In the genomic region with DNA sequence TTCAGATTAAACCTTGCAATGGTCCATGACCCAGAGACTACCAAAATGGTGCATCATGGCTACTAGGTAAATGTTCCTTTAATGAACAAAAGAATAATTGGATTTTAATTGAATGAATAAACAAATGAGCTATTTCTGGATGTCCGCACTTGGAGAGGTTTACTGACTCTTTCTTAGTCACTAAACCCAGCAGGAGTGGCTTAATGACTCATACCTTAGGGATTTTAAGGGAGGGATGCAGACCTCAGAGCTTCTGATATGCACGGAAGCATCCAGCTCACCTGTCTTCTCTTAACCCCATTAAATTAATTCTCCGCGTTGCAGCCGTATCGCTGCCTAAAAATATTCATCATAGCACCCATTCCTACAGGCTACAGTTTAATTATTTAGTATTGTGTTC, we compare ENCODE assay signal across 14 cellular contexts.
A peak's percentile ranks its signal among the peaks of the same experiment; 100 is the strongest.
DNase-seq lines count a peak whose midpoint lies in the region; ATAC-seq and TF ChIP-seq lines count a peak whose summit lies in the region.
"Had no signal": no experiment of that assay in that cellular context is flagged by ENCODE, and none has a peak within 500 bp of the region (broad histone marks: within the 10 kb centered on the region; RNA-seq: fewer than 3 reads in every experiment).

No MANE protein-coding gene starts in this region.

- no peak for ATAC-seq in activated T-cell treated with anti-CD3 and anti-CD28 coated beads, Interleukin-2, amount 50 U/mL, for 4 hours
- ATAC-seq: upper lobe of right lung had no signal

- POLR2A ChIA-PET in Caco-2 (lab: Charles Lee) = interaction anchor here (0.7 kb wide), 1 partner anchor 643 kb away, joined by 3 read pairs; no protein-coding TSS in a partner anchor

- no peak for TF ChIP-seq CTCF in astrocyte of the spinal cord (IDR thresholded peaks at IDR 0.05; ENCODE audit: low read depth, low read length)
- TF ChIP-seq CTCF in adrenal gland (IDR thresholded peaks at IDR 0.05) = no peak
- no peak for TF ChIP-seq CTCF in Caco-2 (IDR thresholded peaks at IDR 0.05; ENCODE audit: insufficient read depth in 1 of 2, low read depth in 1 of 2, low read length in 1 of 2, severe bottlenecking in 1 of 2, unreplicated experiment in 1 of 2)

- H3K9me3 Mint-ChIP-seq in activated T-cell treated with anti-CD3 and anti-CD28 coated beads, Interleukin-2, amount 50 U/mL, for 4 hours = peaks cover 4% of the 10 kb centered on the region
- H3K9me3 Mint-ChIP-seq in Caco-2 (ENCODE audit: unreplicated experiment) = no peaks in the 10 kb centered on the region

- no peak overlapping the region for H3K27ac Mint-ChIP-seq in Caco-2 (ENCODE audit: unreplicated experiment)

- TF ChIP-seq POLR2A in adrenal gland (IDR thresholded peaks at IDR 0.05) = no peak

- CTCF ChIA-PET in Caco-2 (lab: Charles Lee) = no interaction called here

- no TSS peak for BruUV-seq in Caco-2 (replicated peaks; lab: Mats Ljungman, UMichigan)

- 82 to 91% (median 88%) methylated on average over 6 of the region's 6 CpGs for WGBS in adrenal gland, 4 donors

- intact Hi-C loops in adrenal gland (cut with DNase I) = no loop called here
- intact Hi-C loops in Caco-2 (cut with micrococcal nuclease; ENCODE audit: unreplicated experiment) = loop anchor here (2.0 kb wide), 1 partner anchor 97 kb away; no protein-coding TSS in a partner anchor

- no peaks in the 10 kb centered on the region for H3K27me3 ChIP-seq in SJCRH30
- H3K27me3 ChIP-seq in adrenal gland = no peaks in the 10 kb centered on the region
- H3K27me3 ChIP-seq in Caco-2 (replicated peaks; ENCODE audit: control insufficient read depth, insufficient read depth, low read length) = no peaks in the 10 kb centered on the region
- H3K27me3 ChIP-seq: upper lobe of right lung had no signal

- H3K4me1 Mint-ChIP-seq in activated T-cell treated with anti-CD3 and anti-CD28 coated beads, Interleukin-2, amount 50 U/mL, for 4 hours (ENCODE audit: low read depth) = no peaks in the 10 kb centered on the region
- H3K4me1 Mint-ChIP-seq in Caco-2 (ENCODE audit: low read depth, unreplicated experiment) = peaks cover 21% of the 10 kb centered on the region

- H3K4me1 ChIP-seq in SJCRH30 = no peaks in the 10 kb centered on the region
- no peaks in the 10 kb centered on the region for H3K4me1 ChIP-seq in adrenal gland (replicated peaks in 1 of 2)
- peaks cover 27% of the 10 kb centered on the region for H3K4me1 ChIP-seq in Caco-2
- H3K4me1 ChIP-seq: upper lobe of right lung had no signal

- H3K9me3 ChIP-seq in SJCRH30 (replicated peaks) (no peaks in the 10 kb centered on the region), adrenal gland (replicated peaks in 1 of 3) (no peaks in the 10 kb centered on the region), Caco-2 (no peaks in the 10 kb centered on the region)
- H3K9me3 ChIP-seq: upper lobe of right lung had no signal

- H3K4me3 Mint-ChIP-seq in activated T-cell treated with anti-CD3 and anti-CD28 coated beads, Interleukin-2, amount 50 U/mL, for 4 hours = no peak overlapping the region
- H3K4me3 Mint-ChIP-seq in Caco-2 (ENCODE audit: unreplicated experiment) = no peak overlapping the region

- no peaks in the 10 kb centered on the region for H3K36me3 Mint-ChIP-seq in activated T-cell treated with anti-CD3 and anti-CD28 coated beads, Interleukin-2, amount 50 U/mL, for 4 hours (ENCODE audit: insufficient read depth)
- peaks cover 5% of the 10 kb centered on the region for H3K36me3 Mint-ChIP-seq in Caco-2 (ENCODE audit: insufficient read depth, unreplicated experiment)

- DNase-seq in Caki2 (ENCODE audit: low read depth) = peak; percentile 65
- peak; percentile 98 for DNase-seq in M059J (ENCODE audit: low read depth)
- DNase-seq in astrocyte of the spinal cord (ENCODE audit: low read depth, low spot score) = peak; percentile 89
- DNase-seq in kidney glomerular epithelial cell (lab: John Stamatoyannopoulos, UW) = peak; percentile 75
- no peak for DNase-seq in SJCRH30
- no peak for DNase-seq in adrenal gland
- DNase-seq in activated T-cell treated with anti-CD3 and anti-CD28 coated beads, Interleukin-2, amount 50 U/mL, for 4 hours = no peak
- no peak for DNase-seq in Caco-2
- DNase-seq: activated CD8-positive, alpha-beta memory T cell treated with anti-CD3 and anti-CD28 coated beads for 24 hours; activated naive CD4-positive, alpha-beta T cell treated with anti-CD3 and anti-CD28 coated beads, Interleukin-2, amount 50 U/mL, for 16 hours; dorsolateral prefrontal cortex; NCI-H1417; NK-92 treated with Interleukin-12 subunit alpha and Interleukin-12 subunit beta, amount 100 ng/mL, for 24 hours; upper lobe of right lung had no signal

- H3K4me3 ChIP-seq in astrocyte of the spinal cord (ENCODE audit: low read depth, low read length) (no peak overlapping the region), SJCRH30 (no peak overlapping the region), adrenal gland (no peak overlapping the region), Caco-2 (ENCODE audit: low read depth, low read length) (no peak overlapping the region)
- H3K4me3 ChIP-seq: dorsolateral prefrontal cortex, upper lobe of right lung had no signal

- no peaks in the 10 kb centered on the region for H3K27me3 Mint-ChIP-seq in activated T-cell treated with anti-CD3 and anti-CD28 coated beads, Interleukin-2, amount 50 U/mL, for 4 hours (ENCODE audit: low read depth)
- H3K27me3 Mint-ChIP-seq in Caco-2 (ENCODE audit: insufficient read depth, unreplicated experiment) = no peaks in the 10 kb centered on the region

- H3K36me3 ChIP-seq in SJCRH30 = no peaks in the 10 kb centered on the region
- no peaks in the 10 kb centered on the region for H3K36me3 ChIP-seq in adrenal gland (replicated peaks in 1 of 2)
- no peaks in the 10 kb centered on the region for H3K36me3 ChIP-seq in Caco-2 (ENCODE audit: control insufficient read depth, insufficient read depth, low read length)
- H3K36me3 ChIP-seq: upper lobe of right lung had no signal

- H3K27ac ChIP-seq in SJCRH30 = no peak overlapping the region
- H3K27ac ChIP-seq in adrenal gland = no peak overlapping the region
- H3K27ac ChIP-seq: dorsolateral prefrontal cortex, upper lobe of right lung had no signal

- in situ Hi-C loops in Caki2 (cut with HindIII; ENCODE audit: low pct_unique_long_range_greater_than_20kb, low sequenced_read_pairs) = no loop called here
- in situ Hi-C loops in astrocyte of the spinal cord (cut with HindIII; ENCODE audit: low sequenced_read_pairs) = no loop called here

Comparison
In these comparisons a context has a peak if more than half of its experiments do, and no peak if none do; other contexts are left out.
1. DNase-seq: peak in Caki2 (single experiment), M059J (single experiment), astrocyte of the spinal cord (single experiment) and kidney glomerular epithelial cell (single experiment); none in SJCRH30 (0 of 2), adrenal gland (0 of 7), activated T-cell treated with anti-CD3 and anti-CD28 coated beads, Interleukin-2, amount 50 U/mL, for 4 hours (single experiment) and Caco-2 (0 of 2).